1 cellular context compared by ENCODE assay signal in the genomic region with DNA sequence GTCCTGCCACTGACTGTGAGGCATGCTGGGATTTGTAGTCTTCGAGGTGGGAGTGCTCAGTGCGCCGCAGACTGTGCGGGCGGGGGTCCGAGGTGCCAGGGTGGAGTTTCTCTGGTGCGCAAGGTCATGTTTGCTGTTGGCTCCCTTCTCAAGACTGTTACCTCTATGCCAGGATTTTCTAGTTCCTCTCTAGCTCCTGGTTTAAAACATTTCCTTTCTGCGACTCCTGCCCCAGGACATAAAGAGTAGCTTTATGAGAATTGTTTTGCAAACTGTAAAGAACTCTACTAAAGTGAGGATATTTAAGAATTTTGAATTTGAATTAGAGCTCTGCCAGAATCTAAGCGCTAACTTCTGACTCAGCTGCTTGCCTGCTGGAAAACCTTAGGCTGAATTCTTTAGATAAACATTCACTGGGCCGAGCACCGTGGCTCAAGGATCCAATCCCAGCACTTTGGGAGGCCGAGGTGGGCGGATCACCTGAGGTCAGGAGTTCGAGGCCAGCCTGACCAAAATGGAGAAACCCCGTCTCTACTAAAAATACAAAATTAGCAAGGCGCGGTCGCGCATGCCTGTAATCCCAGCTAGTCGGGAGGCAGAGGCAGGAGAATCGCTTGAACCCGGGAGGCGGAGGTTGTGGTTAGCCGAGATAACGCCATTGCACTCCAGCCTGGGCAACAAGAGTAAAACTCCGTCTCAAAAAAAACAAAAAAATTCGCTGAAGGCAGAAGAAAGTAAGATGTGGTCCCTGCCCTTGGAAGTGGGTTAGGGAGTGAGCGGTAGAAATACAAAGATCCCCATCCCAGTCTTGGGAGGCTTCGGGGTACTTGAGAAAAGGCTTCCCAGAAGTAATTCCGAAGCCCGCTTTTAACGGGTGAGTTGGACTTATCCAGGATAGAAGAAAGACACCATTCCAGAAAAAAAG.
TF ChIP-seq lines count a peak whose summit lies in the region.

No MANE protein-coding gene starts in this region.

TF ChIP-seq in K562, 482 proteins besides CTCF, POLR2A, EP300 and RAD21 (continues in another document):
- TF ChIP-seq ZNF282 (CRISPR knock-in tag; IDR thresholded peaks at IDR 0.05) (no peak), MYC (IDR thresholded peaks at IDR 0.05; ENCODE audit: low read depth, low read length) (0 out of 2 replicates have a peak, but pooled peaks have one; percentile 43), MYC (CRISPR knock-in tag; IDR thresholded peaks at IDR 0.05; ENCODE audit: borderline replicate concordance, low read depth) (no peak), RBM14 (IDR thresholded peaks at IDR 0.05; ENCODE audit: borderline replicate concordance, insufficient read depth, low read depth, low read length) (no peak), SMAD4 (CRISPR knock-in tag; conservative IDR thresholded peaks at IDR 0.05) (no peak), HDAC3 (IDR thresholded peaks at IDR 0.05; ENCODE audit: borderline replicate concordance, partially characterized antibody) (peak; percentile 13), CHCHD3 (CRISPR knock-in tag; IDR thresholded peaks at IDR 0.05) (no peak), MEF2A (IDR thresholded peaks at IDR 0.05; ENCODE audit: control insufficient read depth, low read depth, low read length) (no peak), ZNF764 (CRISPR knock-in tag; IDR thresholded peaks at IDR 0.05; ENCODE audit: low read depth) (peak; percentile 19; the same call in 1 of the 2 replicates), ZNF239 (CRISPR knock-in tag; IDR thresholded peaks at IDR 0.05) (no peak), ZBTB1 (CRISPR knock-in tag; IDR thresholded peaks at IDR 0.05; ENCODE audit: borderline replicate concordance, low read depth) (no peak), BDP1 (IDR thresholded peaks at IDR 0.05; ENCODE audit: insufficient read depth, insufficient read length) (no peak), HDAC2 (IDR thresholded peaks at IDR 0.05) (peak; percentile 2; the same call in 1 of the 2 replicates), HMG20B (CRISPR knock-in tag; IDR thresholded peaks at IDR 0.05) (no peak), ETS2 (tag; IDR thresholded peaks at IDR 0.05; ENCODE audit: borderline replicate concordance, poor library complexity, severe bottlenecking) (no peak), ZNF124 (CRISPR knock-in tag; IDR thresholded peaks at IDR 0.05) (no peak), EGR1 (conservative IDR thresholded peaks at IDR 0.05) (peak; percentile 92), TBL1XR1 (IDR thresholded peaks at IDR 0.05; ENCODE audit: low read length in 2 of 2) (peak in 1 of 2 experiments; percentile 82; a peak in 3 of 4 replicates), ZNF695 (CRISPR knock-in tag; IDR thresholded peaks at IDR 0.05) (no peak), TSC22D4 (tag; IDR thresholded peaks at IDR 0.05) (no peak), BRF1 (IDR thresholded peaks at IDR 0.05; ENCODE audit: borderline replicate concordance, extremely low read depth, insufficient read length) (no peak), OTX1 (CRISPR knock-in tag; IDR thresholded peaks at IDR 0.05) (peak; percentile 12; the same call in 1 of the 2 replicates), ZNF143 (CRISPR knock-in tag; IDR thresholded peaks at IDR 0.05) (peak; percentile 96), ZNF76 (CRISPR knock-in tag; IDR thresholded peaks at IDR 0.05; ENCODE audit: borderline replicate concordance) (no peak), POLR3G (IDR thresholded peaks at IDR 0.05; ENCODE audit: extremely low read depth, insufficient read length, insufficient replicate concordance) (no peak), ZNF232 (CRISPR knock-in tag; IDR thresholded peaks at IDR 0.05) (no peak), ILF3 (IDR thresholded peaks at IDR 0.05; ENCODE audit: borderline replicate concordance) (no peak), KDM2B (CRISPR knock-in tag; IDR thresholded peaks at IDR 0.05) (0 out of 2 replicates have a peak, but pooled peaks have one; percentile 3), U2AF1 (optimal IDR thresholded peaks at IDR 0.05; ENCODE audit: low read depth, low read length) (no peak), KAT7 (CRISPR knock-in tag; IDR thresholded peaks at IDR 0.05; ENCODE audit: borderline replicate concordance) (0 out of 2 replicates have a peak, but pooled peaks have one; percentile 34), CREM (IDR thresholded peaks at IDR 0.05; ENCODE audit: low read depth) (no peak), POLR2G (IDR thresholded peaks at IDR 0.05; ENCODE audit: low read depth, low read length) (no peak), SMAD1 (IDR thresholded peaks at IDR 0.05; ENCODE audit: low read depth, low read length, partially characterized antibody) (no peak), XRCC5 (IDR thresholded peaks at IDR 0.05; ENCODE audit: low read depth, low read length) (no peak), SIX5 (IDR thresholded peaks at IDR 0.05; ENCODE audit: borderline replicate concordance in 1 of 2, insufficient read depth in 1 of 2, low read depth in 1 of 2, low read length in 2 of 2) (peak; percentile 100; a peak in 3 of 4 replicates), CEBPG (CRISPR knock-in tag; IDR thresholded peaks at IDR 0.05) (no peak), CEBPG (tag; conservative IDR thresholded peaks at IDR 0.05 in 1 of 2, IDR thresholded peaks at IDR 0.05 in 1 of 2) (no peak), TEAD1 (CRISPR knock-in tag; IDR thresholded peaks at IDR 0.05) (no peak; a peak in 1 of 4 replicates)
- TF ChIP-seq, protein P1, sequence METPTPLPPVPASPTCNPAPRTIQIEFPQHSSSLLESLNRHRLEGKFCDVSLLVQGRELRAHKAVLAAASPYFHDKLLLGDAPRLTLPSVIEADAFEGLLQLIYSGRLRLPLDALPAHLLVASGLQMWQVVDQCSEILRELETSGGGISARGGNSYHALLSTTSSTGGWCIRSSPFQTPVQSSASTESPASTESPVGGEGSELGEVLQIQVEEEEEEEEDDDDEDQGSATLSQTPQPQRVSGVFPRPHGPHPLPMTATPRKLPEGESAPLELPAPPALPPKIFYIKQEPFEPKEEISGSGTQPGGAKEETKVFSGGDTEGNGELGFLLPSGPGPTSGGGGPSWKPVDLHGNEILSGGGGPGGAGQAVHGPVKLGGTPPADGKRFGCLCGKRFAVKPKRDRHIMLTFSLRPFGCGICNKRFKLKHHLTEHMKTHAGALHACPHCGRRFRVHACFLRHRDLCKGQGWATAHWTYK (CRISPR knock-in tag; IDR thresholded peaks at IDR 0.05) = peak; percentile 59; the same call in 1 of the 2 replicates
- TF ChIP-seq, protein P2, sequence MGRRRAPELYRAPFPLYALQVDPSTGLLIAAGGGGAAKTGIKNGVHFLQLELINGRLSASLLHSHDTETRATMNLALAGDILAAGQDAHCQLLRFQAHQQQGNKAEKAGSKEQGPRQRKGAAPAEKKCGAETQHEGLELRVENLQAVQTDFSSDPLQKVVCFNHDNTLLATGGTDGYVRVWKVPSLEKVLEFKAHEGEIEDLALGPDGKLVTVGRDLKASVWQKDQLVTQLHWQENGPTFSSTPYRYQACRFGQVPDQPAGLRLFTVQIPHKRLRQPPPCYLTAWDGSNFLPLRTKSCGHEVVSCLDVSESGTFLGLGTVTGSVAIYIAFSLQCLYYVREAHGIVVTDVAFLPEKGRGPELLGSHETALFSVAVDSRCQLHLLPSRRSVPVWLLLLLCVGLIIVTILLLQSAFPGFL (CRISPR knock-in tag; IDR thresholded peaks at IDR 0.05) = no peak; the same call in 1 of the 2 replicates
- TF ChIP-seq, protein P3, sequence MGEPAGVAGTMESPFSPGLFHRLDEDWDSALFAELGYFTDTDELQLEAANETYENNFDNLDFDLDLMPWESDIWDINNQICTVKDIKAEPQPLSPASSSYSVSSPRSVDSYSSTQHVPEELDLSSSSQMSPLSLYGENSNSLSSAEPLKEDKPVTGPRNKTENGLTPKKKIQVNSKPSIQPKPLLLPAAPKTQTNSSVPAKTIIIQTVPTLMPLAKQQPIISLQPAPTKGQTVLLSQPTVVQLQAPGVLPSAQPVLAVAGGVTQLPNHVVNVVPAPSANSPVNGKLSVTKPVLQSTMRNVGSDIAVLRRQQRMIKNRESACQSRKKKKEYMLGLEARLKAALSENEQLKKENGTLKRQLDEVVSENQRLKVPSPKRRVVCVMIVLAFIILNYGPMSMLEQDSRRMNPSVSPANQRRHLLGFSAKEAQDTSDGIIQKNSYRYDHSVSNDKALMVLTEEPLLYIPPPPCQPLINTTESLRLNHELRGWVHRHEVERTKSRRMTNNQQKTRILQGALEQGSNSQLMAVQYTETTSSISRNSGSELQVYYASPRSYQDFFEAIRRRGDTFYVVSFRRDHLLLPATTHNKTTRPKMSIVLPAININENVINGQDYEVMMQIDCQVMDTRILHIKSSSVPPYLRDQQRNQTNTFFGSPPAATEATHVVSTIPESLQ (CRISPR knock-in tag; IDR thresholded peaks at IDR 0.05) = no peak
- TF ChIP-seq, protein P4, sequence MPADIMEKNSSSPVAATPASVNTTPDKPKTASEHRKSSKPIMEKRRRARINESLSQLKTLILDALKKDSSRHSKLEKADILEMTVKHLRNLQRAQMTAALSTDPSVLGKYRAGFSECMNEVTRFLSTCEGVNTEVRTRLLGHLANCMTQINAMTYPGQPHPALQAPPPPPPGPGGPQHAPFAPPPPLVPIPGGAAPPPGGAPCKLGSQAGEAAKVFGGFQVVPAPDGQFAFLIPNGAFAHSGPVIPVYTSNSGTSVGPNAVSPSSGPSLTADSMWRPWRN (IDR thresholded peaks at IDR 0.05; ENCODE audit: low read depth) = no peak; the same call in 1 of the 2 replicates
- TF ChIP-seq, protein P5, sequence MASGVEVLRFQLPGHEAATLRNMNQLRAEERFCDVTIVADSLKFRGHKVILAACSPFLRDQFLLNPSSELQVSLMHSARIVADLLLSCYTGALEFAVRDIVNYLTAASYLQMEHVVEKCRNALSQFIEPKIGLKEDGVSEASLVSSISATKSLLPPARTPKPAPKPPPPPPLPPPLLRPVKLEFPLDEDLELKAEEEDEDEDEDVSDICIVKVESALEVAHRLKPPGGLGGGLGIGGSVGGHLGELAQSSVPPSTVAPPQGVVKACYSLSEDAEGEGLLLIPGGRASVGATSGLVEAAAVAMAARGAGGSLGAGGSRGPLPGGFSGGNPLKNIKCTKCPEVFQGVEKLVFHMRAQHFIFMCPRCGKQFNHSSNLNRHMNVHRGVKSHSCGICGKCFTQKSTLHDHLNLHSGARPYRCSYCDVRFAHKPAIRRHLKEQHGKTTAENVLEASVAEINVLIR (CRISPR knock-in tag; IDR thresholded peaks at IDR 0.05) = no peak
- TF ChIP-seq, protein P6, sequence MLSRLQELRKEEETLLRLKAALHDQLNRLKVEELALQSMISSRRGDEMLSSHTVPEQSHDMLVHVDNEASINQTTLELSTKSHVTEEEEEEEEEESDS (CRISPR knock-in tag; IDR thresholded peaks at IDR 0.05) = no peak
- TF ChIP-seq, protein P7, sequence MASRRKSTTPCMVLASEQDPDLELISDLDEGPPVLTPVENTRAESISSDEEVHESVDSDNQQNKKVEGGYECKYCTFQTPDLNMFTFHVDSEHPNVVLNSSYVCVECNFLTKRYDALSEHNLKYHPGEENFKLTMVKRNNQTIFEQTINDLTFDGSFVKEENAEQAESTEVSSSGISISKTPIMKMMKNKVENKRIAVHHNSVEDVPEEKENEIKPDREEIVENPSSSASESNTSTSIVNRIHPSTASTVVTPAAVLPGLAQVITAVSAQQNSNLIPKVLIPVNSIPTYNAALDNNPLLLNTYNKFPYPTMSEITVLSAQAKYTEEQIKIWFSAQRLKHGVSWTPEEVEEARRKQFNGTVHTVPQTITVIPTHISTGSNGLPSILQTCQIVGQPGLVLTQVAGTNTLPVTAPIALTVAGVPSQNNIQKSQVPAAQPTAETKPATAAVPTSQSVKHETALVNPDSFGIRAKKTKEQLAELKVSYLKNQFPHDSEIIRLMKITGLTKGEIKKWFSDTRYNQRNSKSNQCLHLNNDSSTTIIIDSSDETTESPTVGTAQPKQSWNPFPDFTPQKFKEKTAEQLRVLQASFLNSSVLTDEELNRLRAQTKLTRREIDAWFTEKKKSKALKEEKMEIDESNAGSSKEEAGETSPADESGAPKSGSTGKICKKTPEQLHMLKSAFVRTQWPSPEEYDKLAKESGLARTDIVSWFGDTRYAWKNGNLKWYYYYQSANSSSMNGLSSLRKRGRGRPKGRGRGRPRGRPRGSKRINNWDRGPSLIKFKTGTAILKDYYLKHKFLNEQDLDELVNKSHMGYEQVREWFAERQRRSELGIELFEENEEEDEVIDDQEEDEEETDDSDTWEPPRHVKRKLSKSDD (conservative IDR thresholded peaks at IDR 0.05; ENCODE audit: low read length) = no peak
- TF ChIP-seq, protein P8, sequence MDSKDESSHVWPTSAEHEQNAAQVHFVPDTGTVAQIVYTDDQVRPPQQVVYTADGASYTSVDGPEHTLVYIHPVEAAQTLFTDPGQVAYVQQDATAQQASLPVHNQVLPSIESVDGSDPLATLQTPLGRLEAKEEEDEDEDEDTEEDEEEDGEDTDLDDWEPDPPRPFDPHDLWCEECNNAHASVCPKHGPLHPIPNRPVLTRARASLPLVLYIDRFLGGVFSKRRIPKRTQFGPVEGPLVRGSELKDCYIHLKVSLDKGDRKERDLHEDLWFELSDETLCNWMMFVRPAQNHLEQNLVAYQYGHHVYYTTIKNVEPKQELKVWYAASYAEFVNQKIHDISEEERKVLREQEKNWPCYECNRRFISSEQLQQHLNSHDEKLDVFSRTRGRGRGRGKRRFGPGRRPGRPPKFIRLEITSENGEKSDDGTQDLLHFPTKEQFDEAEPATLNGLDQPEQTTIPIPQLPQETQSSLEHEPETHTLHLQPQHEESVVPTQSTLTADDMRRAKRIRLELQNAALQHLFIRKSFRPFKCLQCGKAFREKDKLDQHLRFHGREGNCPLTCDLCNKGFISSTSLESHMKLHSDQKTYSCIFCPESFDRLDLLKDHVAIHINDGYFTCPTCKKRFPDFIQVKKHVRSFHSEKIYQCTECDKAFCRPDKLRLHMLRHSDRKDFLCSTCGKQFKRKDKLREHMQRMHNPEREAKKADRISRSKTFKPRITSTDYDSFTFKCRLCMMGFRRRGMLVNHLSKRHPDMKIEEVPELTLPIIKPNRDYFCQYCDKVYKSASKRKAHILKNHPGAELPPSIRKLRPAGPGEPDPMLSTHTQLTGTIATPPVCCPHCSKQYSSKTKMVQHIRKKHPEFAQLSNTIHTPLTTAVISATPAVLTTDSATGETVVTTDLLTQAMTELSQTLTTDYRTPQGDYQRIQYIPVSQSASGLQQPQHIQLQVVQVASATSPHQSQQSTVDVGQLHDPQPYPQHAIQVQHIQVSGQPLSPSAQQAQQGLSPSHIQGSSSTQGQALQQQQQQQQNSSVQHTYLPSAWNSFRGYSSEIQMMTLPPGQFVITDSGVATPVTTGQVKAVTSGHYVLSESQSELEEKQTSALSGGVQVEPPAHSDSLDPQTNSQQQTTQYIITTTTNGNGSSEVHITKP (IDR thresholded peaks at IDR 0.05; ENCODE audit: partially characterized antibody) = no peak
- TF ChIP-seq, protein P9, sequence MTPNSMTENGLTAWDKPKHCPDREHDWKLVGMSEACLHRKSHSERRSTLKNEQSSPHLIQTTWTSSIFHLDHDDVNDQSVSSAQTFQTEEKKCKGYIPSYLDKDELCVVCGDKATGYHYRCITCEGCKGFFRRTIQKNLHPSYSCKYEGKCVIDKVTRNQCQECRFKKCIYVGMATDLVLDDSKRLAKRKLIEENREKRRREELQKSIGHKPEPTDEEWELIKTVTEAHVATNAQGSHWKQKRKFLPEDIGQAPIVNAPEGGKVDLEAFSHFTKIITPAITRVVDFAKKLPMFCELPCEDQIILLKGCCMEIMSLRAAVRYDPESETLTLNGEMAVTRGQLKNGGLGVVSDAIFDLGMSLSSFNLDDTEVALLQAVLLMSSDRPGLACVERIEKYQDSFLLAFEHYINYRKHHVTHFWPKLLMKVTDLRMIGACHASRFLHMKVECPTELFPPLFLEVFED (CRISPR knock-in tag; conservative IDR thresholded peaks at IDR 0.05) = no peak
- TF ChIP-seq, protein P10, sequence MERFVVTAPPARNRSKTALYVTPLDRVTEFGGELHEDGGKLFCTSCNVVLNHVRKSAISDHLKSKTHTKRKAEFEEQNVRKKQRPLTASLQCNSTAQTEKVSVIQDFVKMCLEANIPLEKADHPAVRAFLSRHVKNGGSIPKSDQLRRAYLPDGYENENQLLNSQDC (CRISPR knock-in tag; IDR thresholded peaks at IDR 0.05) = 0 out of 2 replicates have a peak, but pooled peaks have one; percentile 47
